ENCODE assay signal across 25 cellular contexts in the genomic region with DNA sequence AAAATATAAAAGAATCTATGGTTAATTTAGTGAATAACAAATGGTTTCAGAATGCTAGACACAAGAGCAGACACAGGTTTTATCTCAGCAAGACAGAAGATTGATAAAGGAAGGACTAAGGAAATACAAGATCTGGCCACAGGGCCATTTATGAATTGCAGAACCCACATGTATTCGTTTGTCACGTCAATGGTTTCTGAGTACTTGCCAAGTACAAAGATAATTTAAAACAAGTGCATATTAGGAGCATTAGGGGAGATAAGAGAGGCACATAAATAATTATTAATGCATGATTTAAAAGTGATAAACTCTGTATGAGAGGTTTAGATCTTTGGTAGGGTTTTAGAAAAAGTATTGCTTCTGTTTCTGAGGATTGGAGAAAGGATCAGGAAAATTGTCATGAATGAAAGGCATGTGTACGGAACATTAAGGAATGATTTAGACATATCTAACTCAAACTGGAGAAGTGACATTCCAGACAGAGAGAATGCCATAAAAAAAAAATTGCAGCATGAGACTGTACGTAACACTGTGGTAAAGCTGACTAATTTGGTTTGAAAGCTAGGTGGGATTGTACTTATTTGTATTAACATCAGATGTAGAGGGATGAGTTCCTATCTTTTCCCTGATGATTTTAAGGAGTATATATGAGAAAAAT.
"Had no signal": no experiment of that assay in that cellular context is flagged by ENCODE, and none has a peak within 500 bp of the region (broad histone marks: within the 10 kb centered on the region; RNA-seq: fewer than 3 reads in every experiment).

No MANE protein-coding gene starts in this region.

- H3K4me1 Mint-ChIP-seq: IgD-negative memory B cell had no signal

- H3K27ac Mint-ChIP-seq: IgD-negative memory B cell had no signal

- H3K36me3 ChIP-seq: Peyer's patch, SJSA1 had no signal

- H3K4me3 Mint-ChIP-seq: IgD-negative memory B cell had no signal

- H3K4me1 ChIP-seq: Peyer's patch, SJSA1 had no signal

- H3K4me2 ChIP-seq: KMS-11, PC-9 had no signal

- H3K27me3 Mint-ChIP-seq: IgD-negative memory B cell had no signal

- H3K36me3 Mint-ChIP-seq: IgD-negative memory B cell had no signal

- H3K4me3 ChIP-seq: K562, PC-9, Peyer's patch, SJSA1, SK-N-MC had no signal

- H3K27ac ChIP-seq: HL-60, KMS-11, PC-9, Peyer's patch, SJSA1, SK-N-MC had no signal

- H3K27me3 ChIP-seq: Peyer's patch, SJSA1 had no signal

- H2AFZ ChIP-seq: PC-9 had no signal

- H3K9ac ChIP-seq: KMS-11 had no signal

- DNase-seq: Kasumi-1, MM.1S, NCI-H1092 treated with DMSO at 0.1 percent for 48 hours, NCI-H1436, NCI-H187, NCI-H2029, NCI-H2081 treated with DMSO at 0.1 percent for 48 hours, NCI-H2171, NCI-H226, NCI-H446, NCI-H510A, NCI-H524 treated with DMSO at 0.1 percent for 48 hours, NCI-H69, NCI-H774, OCI-M1, PC-9, Peyer's patch, SHP77 treated with DMSO at 0.1 percent for 48 hours had no signal

- FAIRE-seq: HTR-8/SVneo, K562 had no signal

- H3K9me3 ChIP-seq: Peyer's patch had no signal
